In the genomic region with DNA sequence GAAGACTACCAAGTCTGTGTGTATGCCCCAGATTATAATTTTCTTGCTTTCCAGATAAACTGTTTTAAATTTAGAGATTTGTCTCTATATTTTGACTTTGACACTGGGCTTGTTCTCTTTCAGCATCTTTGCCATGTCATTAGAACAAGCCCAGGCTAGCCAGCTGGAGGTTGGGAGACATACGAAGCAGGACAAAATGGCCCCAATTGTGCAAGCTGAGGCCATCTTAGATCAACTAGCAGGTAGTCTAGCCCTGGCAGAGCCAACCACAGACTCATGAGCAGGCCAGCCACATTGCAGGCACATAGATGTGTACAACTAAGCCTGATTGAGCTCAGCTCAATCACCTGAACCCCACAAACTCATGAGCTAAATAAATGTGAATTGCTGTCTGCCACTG, we compare ENCODE assay signal across 13 cellular contexts.
A peak's percentile ranks its signal among the peaks of the same experiment; 100 is the strongest.
DNase-seq lines count a peak whose midpoint lies in the region; ATAC-seq and TF ChIP-seq lines count a peak whose summit lies in the region.
"Had no signal": no experiment of that assay in that cellular context is flagged by ENCODE, and none has a peak within 500 bp of the region (broad histone marks: within the 10 kb centered on the region; RNA-seq: fewer than 3 reads in every experiment).

No MANE protein-coding gene starts in this region.

- no peak overlapping the region for H2BK120ac ChIP-seq in trophoblast cell (ENCODE audit: insufficient read depth, low read length, poor library complexity)

- H4K20me1 ChIP-seq in mammary epithelial cell (ENCODE audit: insufficient read depth, low read length): no peaks in the 10 kb centered on the region

- H3K4ac ChIP-seq in trophoblast cell (ENCODE audit: low read depth, low read length): no peak overlapping the region

- dilution Hi-C loops in mammary epithelial cell (cut with HindIII; ENCODE audit: low sequenced_read_pairs): no loop called here

- CTCF ChIA-PET in mammary epithelial cell (lab: Charles Lee; ENCODE audit: low non-redundant PET): no interaction called here

- H3K9ac ChIP-seq in mammary epithelial cell (ENCODE audit: insufficient read depth, low read length) (no peak overlapping the region), trophoblast cell (ENCODE audit: low read length) (no peak overlapping the region)
- H3K9ac ChIP-seq: GM23248 had no signal

- no peak overlapping the region for H2BK12ac ChIP-seq in trophoblast cell (ENCODE audit: low read length)

- no peak overlapping the region for H3K4me3 ChIP-seq in mammary epithelial cell (replicated peaks in 1 of 3; ENCODE audit: insufficient read depth in 1 of 3, low read depth in 2 of 3, low read length in 3 of 3)
- H3K4me3 ChIP-seq in trophoblast cell (ENCODE audit: low read depth, low read length): peak overlapping the region; percentile 18
- H3K4me3 ChIP-seq: GM23248 had no signal

- no peak overlapping the region for H3K23ac ChIP-seq in trophoblast cell (ENCODE audit: low read length)

- TF ChIP-seq CTCF in mammary epithelial cell (conservative IDR thresholded peaks at IDR 0.05 in 1 of 2, IDR thresholded peaks at IDR 0.05 in 1 of 2; ENCODE audit: extremely low read depth in 1 of 2, insufficient read depth in 1 of 2, low read depth in 1 of 2, low read length in 2 of 2) (no peak), foreskin keratinocyte (conservative IDR thresholded peaks at IDR 0.05) (no peak)

- 0% methylated on average over 1 of the region's 1 CpG for WGBS in mammary epithelial cell (ENCODE audit: low coverage, missing lambda C conversion rate)
- no CpG with 5 or more reads among the region's 1 CpG for WGBS in trophoblast cell (ENCODE audit: extremely low coverage, insufficient coverage, insufficient read length)

- DNase-seq in DMS 273 (lab: John Stamatoyannopoulos, UW; ENCODE audit: unreplicated experiment): peak; percentile 8
- no peak for DNase-seq in DMS 273 treated with DMSO at 0.1 percent for 48 hours (lab: John Stamatoyannopoulos, UW)
- DNase-seq in mammary epithelial cell: peak; percentile 65
- DNase-seq in foreskin keratinocyte: peak; percentile 26 to 57
- DNase-seq in trophoblast cell: no peak
- DNase-seq in posterior vena cava (ENCODE audit: low spot score): no peak
- no peak for DNase-seq in NCI-H1105 treated with DMSO at 0.1 percent for 48 hours (lab: John Stamatoyannopoulos, UW)
- no peak for DNase-seq in Right ventricle myocardium superior
- DNase-seq: CD8-positive, alpha-beta T cell; COR-L47; GM23248; H9 had no signal

- H3K27me3 ChIP-seq in mammary epithelial cell (ENCODE audit: insufficient read depth, low read length) (no peaks in the 10 kb centered on the region), foreskin keratinocyte (no peaks in the 10 kb centered on the region), trophoblast cell (ENCODE audit: insufficient read depth, low read length) (no peaks in the 10 kb centered on the region)

- ATAC-seq in foreskin keratinocyte: peak; percentile 48
- ATAC-seq in Right ventricle myocardium superior (ENCODE audit: poor library complexity): no peak
- ATAC-seq: CD8-positive, alpha-beta T cell had no signal

- in situ Hi-C loops in mammary epithelial cell (cut with MboI; ENCODE audit: low sequenced_read_pairs in 2 of 2): no loop called here

- no peak overlapping the region for H4K8ac ChIP-seq in trophoblast cell (ENCODE audit: low read depth, low read length)

- peak overlapping the region; percentile 97 for H2AFZ ChIP-seq in mammary epithelial cell (ENCODE audit: low read depth, low read length)
- H2AFZ ChIP-seq in trophoblast cell (ENCODE audit: insufficient read depth, low read length, poor library complexity): no peak overlapping the region
- H2AFZ ChIP-seq: GM23248 had no signal

- H2BK5ac ChIP-seq in trophoblast cell (ENCODE audit: low read depth, low read length, poor library complexity): no peak overlapping the region

- no peak overlapping the region for H2AK5ac ChIP-seq in trophoblast cell (ENCODE audit: low read length)

- H4K12ac ChIP-seq in trophoblast cell (ENCODE audit: low read depth, low read length): no peak overlapping the region

- H3K14ac ChIP-seq in trophoblast cell (ENCODE audit: low read length): no peak overlapping the region

- no peak overlapping the region for H3K18ac ChIP-seq in trophoblast cell (ENCODE audit: low read length)

- H3K79me1 ChIP-seq in trophoblast cell (ENCODE audit: low read length): no peaks in the 10 kb centered on the region

- H3K79me2 ChIP-seq in mammary epithelial cell (ENCODE audit: insufficient read depth, low read length) (no peaks in the 10 kb centered on the region), trophoblast cell (ENCODE audit: control insufficient read depth, insufficient read depth, low read length, poor library complexity) (no peaks in the 10 kb centered on the region)

- H3K4me1 ChIP-seq in mammary epithelial cell (ENCODE audit: insufficient read depth, low read length) (peaks cover 10% of the 10 kb centered on the region), foreskin keratinocyte (no peaks in the 10 kb centered on the region), trophoblast cell (ENCODE audit: control insufficient read depth in 1 of 2, insufficient read depth in 2 of 2, low read length in 2 of 2) (no peaks in the 10 kb centered on the region)

- intact Hi-C loops in mammary epithelial cell (cut with micrococcal nuclease): no loop called here
- intact Hi-C loops in posterior vena cava (cut with DNase I): no loop called here
- intact Hi-C loops in Right ventricle myocardium superior (cut with DNase I): no loop called here

- H3K9me3 ChIP-seq in mammary epithelial cell (replicated peaks; ENCODE audit: insufficient read depth, low read length) (no peaks in the 10 kb centered on the region), trophoblast cell (ENCODE audit: insufficient read depth, low read depth, low read length) (no peaks in the 10 kb centered on the region)

- H3K36me3 ChIP-seq in mammary epithelial cell (ENCODE audit: insufficient read depth, low read length) (no peaks in the 10 kb centered on the region), trophoblast cell (ENCODE audit: control insufficient read depth in 1 of 2, insufficient read depth in 2 of 2, low read length in 2 of 2) (no peaks in the 10 kb centered on the region)

- H3K27ac ChIP-seq in mammary epithelial cell (ENCODE audit: insufficient read depth, low read depth, low read length) (no peak overlapping the region), foreskin keratinocyte (no peak overlapping the region), trophoblast cell (ENCODE audit: low read depth, low read length) (no peak overlapping the region)
- H3K27ac ChIP-seq: 22Rv1, GM23248 had no signal

- no TSS peak for BruUV-seq in mammary epithelial cell (replicated peaks; lab: Mats Ljungman, UMichigan)

- H4K91ac ChIP-seq in trophoblast cell (ENCODE audit: low read depth, low read length): no peak overlapping the region

- H3K4me2 ChIP-seq in mammary epithelial cell (ENCODE audit: insufficient read depth, low read depth, low read length) (peak overlapping the region; percentile 8), trophoblast cell (ENCODE audit: low read length) (no peak overlapping the region)

Comparison
In these comparisons a context has a peak if more than half of its experiments do, and no peak if none do; other contexts are left out.
1. DNase-seq: peak in DMS 273 (single experiment), mammary epithelial cell (single experiment) and foreskin keratinocyte (2 of 2); none in DMS 273 treated with DMSO at 0.1 percent for 48 hours (single experiment), trophoblast cell (0 of 2), posterior vena cava (single experiment), NCI-H1105 treated with DMSO at 0.1 percent for 48 hours (single experiment) and Right ventricle myocardium superior (single experiment).